8 cellular contexts compared by ENCODE assay signal in the genomic region with DNA sequence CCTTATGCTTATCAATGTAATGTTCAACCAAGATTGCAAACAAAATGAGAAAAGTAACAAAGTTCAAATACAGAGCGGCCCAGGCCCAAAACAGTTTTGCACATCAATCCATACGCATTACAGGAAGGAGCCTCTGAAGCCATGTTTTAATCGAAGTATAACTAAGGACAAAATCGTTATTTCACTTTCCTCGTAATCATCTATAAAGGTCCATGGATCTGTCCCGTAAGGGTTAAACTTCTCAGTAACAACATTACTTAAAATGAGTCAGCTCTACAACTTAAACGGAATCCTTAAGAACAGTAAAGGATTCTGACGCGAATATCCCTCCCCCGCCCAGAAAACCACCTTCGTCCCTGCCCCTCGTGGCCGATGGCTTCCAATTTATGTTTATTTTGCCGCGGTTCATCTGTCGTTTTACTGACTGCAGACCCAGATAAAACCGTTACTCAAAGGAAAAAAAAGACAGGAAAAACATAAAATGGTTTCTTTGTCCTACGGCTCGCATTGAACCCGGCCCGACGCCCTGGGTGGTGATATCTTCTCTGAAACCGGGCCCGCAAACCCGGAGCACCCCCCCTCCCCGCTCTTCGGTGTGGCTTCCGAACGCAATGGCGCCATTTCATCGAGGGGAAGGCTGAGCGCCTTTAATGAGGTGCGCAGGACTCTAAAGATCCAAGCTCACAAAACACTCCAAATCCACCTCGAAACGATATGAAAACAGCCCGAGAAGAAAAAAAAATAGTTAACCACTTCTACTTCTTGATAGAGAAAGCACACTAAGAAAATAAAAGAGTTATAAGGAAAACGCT. TPM values are rescaled to one million over a fixed set of nuclear protein-coding genes. Genes with fewer than 3 reads are reported as not detected.
DNase-seq lines count a peak whose midpoint lies in the region; ATAC-seq and TF ChIP-seq lines count a peak whose summit lies in the region.

No MANE protein-coding gene starts in this region.

- no peaks in the 10 kb centered on the region for H3K9me3 ChIP-seq in DND-41 (ENCODE audit: insufficient read depth, low read length, severe bottlenecking)

- no peak for TF ChIP-seq CTCF in DND-41 (IDR thresholded peaks at IDR 0.05; ENCODE audit: borderline replicate concordance, extremely low read depth, low read length, poor library complexity, severe bottlenecking)

- H3K27me3 ChIP-seq in DND-41 (ENCODE audit: insufficient read depth, low read length, poor library complexity): no peaks in the 10 kb centered on the region

- no peaks in the 10 kb centered on the region for H3K27me3 Mint-ChIP-seq in activated CD4-positive, alpha-beta memory T cell treated with anti-CD3 and anti-CD28 coated beads, Interleukin-2, amount 10 ng/mL, durations not matched to agents 7 days and 5 days
- H3K27me3 Mint-ChIP-seq in memory B cell: no peaks in the 10 kb centered on the region

- H3K4me1 ChIP-seq in DND-41 (ENCODE audit: insufficient read depth, low read length): peaks cover 47% of the 10 kb centered on the region

- H4K20me1 ChIP-seq in DND-41 (ENCODE audit: insufficient read depth, low read length): peaks cover 70% of the 10 kb centered on the region

- peaks cover 77% of the 10 kb centered on the region for H3K36me3 Mint-ChIP-seq in activated CD4-positive, alpha-beta memory T cell treated with anti-CD3 and anti-CD28 coated beads, Interleukin-2, amount 10 ng/mL, durations not matched to agents 7 days and 5 days (ENCODE audit: low read depth)
- H3K36me3 Mint-ChIP-seq in memory B cell: peaks cover 35% of the 10 kb centered on the region

- peak overlapping the region; percentile 72 for H3K4me2 ChIP-seq in DND-41 (ENCODE audit: insufficient read depth, low read length)

- H3K4me3 Mint-ChIP-seq in activated CD4-positive, alpha-beta memory T cell treated with anti-CD3 and anti-CD28 coated beads, Interleukin-2, amount 10 ng/mL, durations not matched to agents 7 days and 5 days: peak overlapping the region; percentile 94
- H3K4me3 Mint-ChIP-seq in memory B cell: peak overlapping the region; percentile 100

- CTCF ChIA-PET in activated CD4-positive, alpha-beta memory T cell treated with anti-CD3 and anti-CD28 coated beads, Interleukin-2, amount 10 ng/mL, durations not matched to agents 7 days and 5 days (lab: Charles Lee): interaction anchor here (0.7 to 4.9 kb wide), 11 partner anchors 11 to 304 kb away, joined by 3 to 29 read pairs (median 5); a partner anchor contains a TSS

- no peaks in the 10 kb centered on the region for H3K9me3 Mint-ChIP-seq in activated CD4-positive, alpha-beta memory T cell treated with anti-CD3 and anti-CD28 coated beads, Interleukin-2, amount 10 ng/mL, durations not matched to agents 7 days and 5 days
- H3K9me3 Mint-ChIP-seq in memory B cell: no peaks in the 10 kb centered on the region

- peak overlapping the region; percentile 98 for H3K27ac Mint-ChIP-seq in activated CD4-positive, alpha-beta memory T cell treated with anti-CD3 and anti-CD28 coated beads, Interleukin-2, amount 10 ng/mL, durations not matched to agents 7 days and 5 days
- H3K27ac Mint-ChIP-seq in memory B cell: peak overlapping the region; percentile 99

- H3K4me1 Mint-ChIP-seq in activated CD4-positive, alpha-beta memory T cell treated with anti-CD3 and anti-CD28 coated beads, Interleukin-2, amount 10 ng/mL, durations not matched to agents 7 days and 5 days: peaks cover 39% of the 10 kb centered on the region
- peaks cover 30% of the 10 kb centered on the region for H3K4me1 Mint-ChIP-seq in memory B cell

- peak; percentile 25 for ATAC-seq in DND-41 (ENCODE audit: insufficient read depth, low read depth)
- no peak for ATAC-seq in memory B cell (ENCODE audit: low read depth)

- H3K79me2 ChIP-seq in DND-41 (ENCODE audit: insufficient read depth, low read length): peaks cover 90% of the 10 kb centered on the region

- peak overlapping the region; percentile 84 for H3K9ac ChIP-seq in DND-41 (ENCODE audit: low read depth, low read length)

- H3K27ac ChIP-seq in DND-41 (ENCODE audit: low read length): peak overlapping the region; percentile 89

- POLR2A ChIA-PET in activated CD4-positive, alpha-beta memory T cell treated with anti-CD3 and anti-CD28 coated beads, Interleukin-2, amount 10 ng/mL, durations not matched to agents 7 days and 5 days (lab: Charles Lee): interaction anchor here (0.8 to 13.1 kb wide), 27 partner anchors 7 to 341 kb away, joined by 3 to 406 read pairs (median 4); a partner anchor contains a TSS

- peak overlapping the region; percentile 61 to 97 for H3K4me3 ChIP-seq in DND-41 (ENCODE audit: low read depth in 1 of 2, low read length in 2 of 2)

- 0 out of 2 replicates have a peak overlapping the region, but pooled peaks have one; percentile 26 for H2AFZ ChIP-seq in DND-41 (ENCODE audit: low read depth, low read length)

- DNase-seq in DND-41: peak; percentile 75
- peak; percentile 71 for DNase-seq in NCI-H146 (lab: John Stamatoyannopoulos, UW)
- DNase-seq in activated CD4-positive, alpha-beta memory T cell treated with anti-CD3 and anti-CD28 coated beads, Interleukin-2, amount 10 ng/mL, durations not matched to agents 7 days and 5 days: peak; percentile 75
- peak; percentile 69 for DNase-seq in ecto neural progenitor cell (ENCODE audit: low spot score)
- peak; percentile 56 to 69 for DNase-seq in memory B cell (ENCODE audit: low spot score in 2 of 2)
- peak; percentile 51 for DNase-seq in stimulated activated CD8-positive, alpha-beta memory T cell treated with anti-CD3 and anti-CD28 coated beads, Interleukin-15, amount 100 ng/mL, for 1 hour (ENCODE audit: low read depth)
- DNase-seq in germinal center (ENCODE audit: low spot score): no peak
- no peak for DNase-seq in islet precursor cell

- H3K36me3 ChIP-seq in DND-41 (ENCODE audit: insufficient read depth, low read length): peaks cover 78% of the 10 kb centered on the region

RNA-seq across cellular contexts. Expression of a gene that starts 1.0 kb away (rescaled TPM):
- total RNA-seq in activated CD4-positive, alpha-beta memory T cell treated with anti-CD3 and anti-CD28 coated beads, Interleukin-2, amount 10 ng/mL, durations not matched to agents 7 days and 5 days: 100 to 1,000 TPM; 696 to 705 TPM

RNA-seq across cellular contexts. Expression of a gene that starts 2.0 kb away (rescaled TPM):
- total RNA-seq in activated CD4-positive, alpha-beta memory T cell treated with anti-CD3 and anti-CD28 coated beads, Interleukin-2, amount 10 ng/mL, durations not matched to agents 7 days and 5 days: 100 to 1,000 TPM; 214 to 215 TPM

RNA-seq across cellular contexts. Expression of a gene that starts 47.5 kb away (rescaled TPM):
- total RNA-seq in activated CD4-positive, alpha-beta memory T cell treated with anti-CD3 and anti-CD28 coated beads, Interleukin-2, amount 10 ng/mL, durations not matched to agents 7 days and 5 days: 10 to 100 TPM; 21.5 to 24.0 TPM

Comparison
In these comparisons a context has a peak if more than half of its experiments do, and no peak if none do; other contexts are left out.
1. DNase-seq: peak in DND-41 (single experiment), NCI-H146 (single experiment), activated CD4-positive, alpha-beta memory T cell treated with anti-CD3 and anti-CD28 coated beads, Interleukin-2, amount 10 ng/mL, durations not matched to agents 7 days and 5 days (single experiment), ecto neural progenitor cell (single experiment), memory B cell (2 of 2) and stimulated activated CD8-positive, alpha-beta memory T cell treated with anti-CD3 and anti-CD28 coated beads, Interleukin-15, amount 100 ng/mL, for 1 hour (single experiment); none in germinal center (single experiment) and islet precursor cell (single experiment).